In genomic region chr11:65726660-65727059, GRCh38 we compare ENCODE assay signal across 20 cellular contexts. TPM values are rescaled to one million over a fixed set of nuclear protein-coding genes. Genes with fewer than 3 reads are reported as not detected.
DNase-seq lines count a peak whose midpoint lies in the region; ATAC-seq, FAIRE-seq and TF ChIP-seq lines count a peak whose summit lies in the region.
"Had no signal": no experiment of that assay in that cellular context is flagged by ENCODE, and none has a peak within 500 bp of the region (broad histone marks: within the 10 kb centered on the region; RNA-seq: fewer than 3 reads in every experiment).

No MANE protein-coding gene starts in this region.

- intact Hi-C loops in GM12878 (cut with micrococcal nuclease; ENCODE audit: unreplicated experiment): loop anchor here (5.0 kb wide), 1 partner anchor 41 kb away; no protein-coding TSS in a partner anchor
- intact Hi-C loops in CD4-positive, alpha-beta T cell (cut with DNase I, micrococcal nuclease): no loop called here

- H3K79me2 ChIP-seq in SK-N-SH (ENCODE audit: insufficient read depth) (no peaks in the 10 kb centered on the region), GM12878 (ENCODE audit: control insufficient read depth, insufficient read depth, low read length) (no peaks in the 10 kb centered on the region)

- CTCF ChIA-PET in SK-N-SH (lab: Yijun Ruan, JAX) (interaction anchor here (0.8 to 3.4 kb wide), 7 partner anchors 18 to 296 kb away, joined by 3 to 19 read pairs (median 4); partner anchors contain the start of gene AP5B1), GM12878 (lab: Yijun Ruan, JAX) (interaction anchor here (0.6 to 3.2 kb wide), 11 partner anchors 10 to 100 kb away, joined by 3 to 16 read pairs (median 4); partner anchors contain the start of gene KAT5)
- CTCF ChIA-PET in CD4-positive, alpha-beta T cell (lab: Charles Lee): interaction anchor here (0.6 to 1.3 kb wide), 3 partner anchors 15 to 681 kb away, joined by 3 to 5 read pairs (median 4); no protein-coding TSS in a partner anchor

- H4K20me1 ChIP-seq in SK-N-SH (ENCODE audit: insufficient read depth) (no peaks in the 10 kb centered on the region), GM12878 (ENCODE audit: control insufficient read depth, insufficient read depth) (no peaks in the 10 kb centered on the region)

- no TSS peak for BruUV-seq in GM12878 (replicated peaks; lab: Mats Ljungman, UMichigan)

- in situ Hi-C loops in GM12878 (cut with MboI): no loop called here

- H3K4me3 ChIP-seq in SK-N-SH (ENCODE audit: low read depth in 2 of 2, low read length in 1 of 2): no peak overlapping the region
- no peak overlapping the region for H3K4me3 ChIP-seq in GM12878
- H3K4me3 ChIP-seq: coronary artery had no signal

- no peaks in the 10 kb centered on the region for H3K4me1 Mint-ChIP-seq in HFFc6 (ENCODE audit: low read depth)
- H3K4me1 Mint-ChIP-seq in osteocyte (ENCODE audit: unreplicated experiment): no peaks in the 10 kb centered on the region
- no peaks in the 10 kb centered on the region for H3K4me1 Mint-ChIP-seq in CD4-positive, alpha-beta T cell (ENCODE audit: low read depth)
- H3K4me1 Mint-ChIP-seq: stimulated activated naive B cell treated with anti-CD40 and anti-IgM and Interleukin-4, amounts not matched to agents 10 μg/mL and 1 μg/mL and 100 μg/mL, for 72 hours had no signal

- H3K4me3 Mint-ChIP-seq in HFFc6: no peak overlapping the region
- H3K4me3 Mint-ChIP-seq in osteocyte (ENCODE audit: unreplicated experiment): no peak overlapping the region
- no peak overlapping the region for H3K4me3 Mint-ChIP-seq in CD4-positive, alpha-beta T cell
- H3K4me3 Mint-ChIP-seq: activated CD4-positive, alpha-beta memory T cell treated with anti-CD3 and anti-CD28 coated beads for 36 hours; CD8-positive, alpha-beta T cell; stimulated activated naive B cell treated with anti-CD40 and anti-IgM and Interleukin-4, amounts not matched to agents 10 μg/mL and 1 μg/mL and 100 μg/mL, for 72 hours had no signal

- TF ChIP-seq POLR2A in GM12878 (IDR thresholded peaks at IDR 0.05; ENCODE audit: low read depth, low read length): no peak

- H3K4me1 ChIP-seq in SK-N-SH (ENCODE audit: control insufficient read depth in 1 of 2, insufficient read depth in 2 of 2, low read depth in 1 of 2, low read length in 1 of 2) (no peaks in the 10 kb centered on the region), GM12878 (ENCODE audit: control insufficient read depth, insufficient read depth, low read length) (no peaks in the 10 kb centered on the region)

- H3K36me3 Mint-ChIP-seq in HFFc6 (ENCODE audit: low read depth) (peaks cover under 1% of the 10 kb centered on the region; the same call in 1 of the 2 replicates), osteocyte (ENCODE audit: unreplicated experiment) (no peaks in the 10 kb centered on the region)
- H3K36me3 Mint-ChIP-seq in CD4-positive, alpha-beta T cell (ENCODE audit: low read depth): no peaks in the 10 kb centered on the region
- H3K36me3 Mint-ChIP-seq: activated CD4-positive, alpha-beta memory T cell treated with anti-CD3 and anti-CD28 coated beads for 36 hours; CD8-positive, alpha-beta T cell; stimulated activated naive B cell treated with anti-CD40 and anti-IgM and Interleukin-4, amounts not matched to agents 10 μg/mL and 1 μg/mL and 100 μg/mL, for 72 hours had no signal

- H3K27me3 ChIP-seq in SK-N-SH (ENCODE audit: insufficient read depth) (no peaks in the 10 kb centered on the region), GM12878 (replicated peaks in 1 of 2; ENCODE audit: control insufficient read depth in 2 of 2, insufficient read depth in 2 of 2, low read length in 1 of 2) (no peaks in the 10 kb centered on the region; a peak in 1 of 4 replicates)
- no peaks in the 10 kb centered on the region for H3K27me3 ChIP-seq in CD4-positive, alpha-beta T cell (ENCODE audit: control insufficient read depth, insufficient read depth, low read length)

- TF ChIP-seq CTCF in SK-N-SH (IDR thresholded peaks at IDR 0.05): peak; percentile 15; the same call in 1 of the 2 replicates
- TF ChIP-seq CTCF in HFFc6 (IDR thresholded peaks at IDR 0.05): peak; percentile 33; the same call in 1 of the 2 replicates
- peak; percentile 7 to 25 (median 21); a peak in 2 of 6 replicates for TF ChIP-seq CTCF in GM12878 (IDR thresholded peaks at IDR 0.05 in 2 of 3, conservative IDR thresholded peaks at IDR 0.05 in 1 of 3; ENCODE audit: control insufficient read depth in 2 of 3, extremely low read depth in 1 of 3, insufficient read depth in 1 of 3, low read depth in 3 of 3, low read length in 3 of 3)
- no peak for TF ChIP-seq CTCF in osteocyte (IDR thresholded peaks at IDR 0.05)
- no peak for TF ChIP-seq CTCF in CD4-positive, alpha-beta T cell (IDR thresholded peaks at IDR 0.05)

- peaks cover 6% of the 10 kb centered on the region for H3F3A ChIP-seq in SK-N-SH (replicated peaks; ENCODE audit: insufficient read depth)

- SMC1A ChIA-PET in GM12878 (lab: Charles Lee; ENCODE audit: uncharacterized antibody, unreplicated experiment): no interaction called here

- H3K36me3 ChIP-seq in SK-N-SH (replicated peaks in 1 of 2; ENCODE audit: control insufficient read depth in 1 of 2, insufficient read depth in 2 of 2, low read length in 1 of 2) (no peaks in the 10 kb centered on the region), GM12878 (ENCODE audit: control insufficient read depth in 2 of 2, insufficient read depth in 2 of 2, low read length in 1 of 2) (no peaks in the 10 kb centered on the region)

- H3K4me2 ChIP-seq in SK-N-SH (no peak overlapping the region), GM12878 (ENCODE audit: control insufficient read depth, insufficient read depth) (no peak overlapping the region)

- no peak for ATAC-seq in SK-N-SH treated with all-trans-retinoic acid at 6 μM for 48 hours
- ATAC-seq in GM12878: peak; percentile 26; the same call in 1 of the 3 replicates
- ATAC-seq in CD4-positive, alpha-beta T cell (ENCODE audit: poor library complexity): no peak
- ATAC-seq: CD8-positive, alpha-beta T cell; right cardiac atrium; stimulated activated naive B cell treated with anti-CD40 and anti-IgM and Interleukin-4, amounts not matched to agents 10 μg/mL and 1 μg/mL and 100 μg/mL, for 72 hours had no signal

- POLR2A ChIA-PET in SK-N-SH (lab: Yijun Ruan, JAX) (no interaction called here), GM12878 (lab: Charles Lee) (no interaction called here)
- POLR2A ChIA-PET in CD4-positive, alpha-beta T cell (lab: Charles Lee): interaction anchor here (0.6 kb wide), 1 partner anchor 91 kb away, joined by 3 read pairs; no protein-coding TSS in a partner anchor

- no peak overlapping the region for H2AFZ ChIP-seq in SK-N-SH (ENCODE audit: low read depth)
- no peak overlapping the region for H2AFZ ChIP-seq in GM12878 (ENCODE audit: control insufficient read depth, low read depth, low read length)

- no peak for TF ChIP-seq RAD21 in SK-N-SH (IDR thresholded peaks at IDR 0.05; ENCODE audit: low read length)
- no peak for TF ChIP-seq RAD21 in GM12878 (IDR thresholded peaks at IDR 0.05; ENCODE audit: insufficient read depth, low read depth, low read length)

- 32% methylated on average over 6 of the region's 6 CpGs for WGBS in SK-N-SH (ENCODE audit: low lambda C conversion rate)
- WGBS in GM12878 (ENCODE audit: insufficient coverage, insufficient replicate concordance, low lambda C conversion rate, missing lambda C conversion rate): 7% methylated on average over 6 of the region's 6 CpGs

- H3K27ac ChIP-seq in SK-N-SH (ENCODE audit: low read depth in 2 of 2, low read length in 1 of 2) (no peak overlapping the region), GM12878 (ENCODE audit: control insufficient read depth, insufficient read depth) (no peak overlapping the region)
- no peak overlapping the region for H3K27ac ChIP-seq in CD4-positive, alpha-beta T cell (ENCODE audit: low read depth, low read length)
- H3K27ac ChIP-seq: coronary artery had no signal

- no peak overlapping the region for H3K9ac ChIP-seq in SK-N-SH
- H3K9ac ChIP-seq in GM12878 (ENCODE audit: control insufficient read depth, insufficient read depth, low read length): no peak overlapping the region

- H3K9me3 ChIP-seq in SK-N-SH (0 out of 2 replicates have a peak, but pooled peaks cover 3% of the 10 kb centered on the region), GM12878 (replicated peaks; ENCODE audit: control insufficient read depth, insufficient read depth, low read length) (no peaks in the 10 kb centered on the region)
- no peaks in the 10 kb centered on the region for H3K9me3 ChIP-seq in CD4-positive, alpha-beta T cell (ENCODE audit: control insufficient read depth, low read length)

- RAD21 ChIA-PET in GM12878 (lab: Charles Lee; ENCODE audit: unreplicated experiment): interaction anchor here (0.6 to 0.8 kb wide), 2 partner anchors 9 to 232 kb away, joined by 3 to 4 read pairs; no protein-coding TSS in a partner anchor

- no peak for FAIRE-seq in GM12878 (lab: Jason Lieb, UNC)
- FAIRE-seq: A204.1 had no signal

- H3K9me3 Mint-ChIP-seq in HFFc6: peaks cover under 1% of the 10 kb centered on the region; the same call in 1 of the 2 replicates
- H3K9me3 Mint-ChIP-seq in osteocyte (ENCODE audit: unreplicated experiment): no peaks in the 10 kb centered on the region
- no peaks in the 10 kb centered on the region for H3K9me3 Mint-ChIP-seq in CD4-positive, alpha-beta T cell
- H3K9me3 Mint-ChIP-seq: activated CD4-positive, alpha-beta memory T cell treated with anti-CD3 and anti-CD28 coated beads for 36 hours; CD8-positive, alpha-beta T cell; stimulated activated naive B cell treated with anti-CD40 and anti-IgM and Interleukin-4, amounts not matched to agents 10 μg/mL and 1 μg/mL and 100 μg/mL, for 72 hours had no signal

- H3K27me3 Mint-ChIP-seq in HFFc6 (ENCODE audit: insufficient read depth): peaks cover 8% of the 10 kb centered on the region
- peaks cover 4% of the 10 kb centered on the region for H3K27me3 Mint-ChIP-seq in osteocyte (ENCODE audit: unreplicated experiment)
- H3K27me3 Mint-ChIP-seq in CD4-positive, alpha-beta T cell: peaks cover 2% of the 10 kb centered on the region

- DNase-seq in SK-N-SH (no peak), HFFc6 (no peak), GM12878 (ENCODE audit: low read depth, low spot score) (no peak), osteocyte (ENCODE audit: extremely low spot score, unreplicated experiment) (peak; percentile 62), activated gamma-delta T cell treated with Interleukin-2 at 50 U/mL for 16 hours (no peak), DMS79 treated with DMSO at 0.1 percent for 48 hours (lab: John Stamatoyannopoulos, UW) (no peak)
- DNase-seq in CD4-positive, alpha-beta T cell: no peak
- DNase-seq: activated CD4-positive, alpha-beta memory T cell treated with anti-CD3 and anti-CD28 coated beads for 36 hours; activated naive CD4-positive, alpha-beta T cell treated with Interleukin-2 at 50 U/mL for 16 hours; CD8-positive, alpha-beta T cell; foreskin fibroblast; hypothalamus; NCI-H1436 treated with DMSO at 0.1 percent for 48 hours; NCI-H2171 treated with DMSO at 0.1 percent for 48 hours; NCI-H748 treated with DMSO at 0.1 percent for 48 hours; right cardiac atrium; stimulated activated naive B cell treated with anti-CD40 and anti-IgM and Interleukin-4, amounts not matched to agents 10 μg/mL and 1 μg/mL and 100 μg/mL, for 72 hours had no signal

- no peak for TF ChIP-seq EP300 in SK-N-SH (IDR thresholded peaks at IDR 0.05; ENCODE audit: borderline replicate concordance in 1 of 2, low read depth in 1 of 2, low read length in 1 of 2)
- no peak for TF ChIP-seq EP300 in GM12878 (IDR thresholded peaks at IDR 0.05; ENCODE audit: borderline replicate concordance in 1 of 2, control insufficient read depth in 1 of 2, low read depth in 2 of 2, low read length in 2 of 2)

- H3K9me2 ChIP-seq in SK-N-SH: no peaks in the 10 kb centered on the region

- H3K27ac Mint-ChIP-seq in HFFc6: no peak overlapping the region
- no peak overlapping the region for H3K27ac Mint-ChIP-seq in osteocyte (ENCODE audit: unreplicated experiment)
- H3K27ac Mint-ChIP-seq in CD4-positive, alpha-beta T cell: no peak overlapping the region
- H3K27ac Mint-ChIP-seq: activated CD4-positive, alpha-beta memory T cell treated with anti-CD3 and anti-CD28 coated beads for 36 hours; CD8-positive, alpha-beta T cell; stimulated activated naive B cell treated with anti-CD40 and anti-IgM and Interleukin-4, amounts not matched to agents 10 μg/mL and 1 μg/mL and 100 μg/mL, for 72 hours had no signal

RNA-seq across cellular contexts. Expression of gene RNASEH2C, which starts 6.1 kb away (rescaled TPM):
- 43.9 and 50.9 TPM in 2 replicates for polyA plus RNA-seq in SK-N-SH (2012; rRNA removed)
- polyA plus RNA-seq in SK-N-SH (2012; cell fraction: cytosol; rRNA removed): 22.5 and 37.5 TPM in 2 replicates
- 169 and 187 TPM in 2 replicates for polyA plus RNA-seq in SK-N-SH (2012; cell fraction: nucleus; rRNA removed)
- total RNA-seq in HFFc6 (2021; fragmentation: NEBNext Ultra II Directional; extraction: Animal tissue kit (Norgen Biotek cat#: 25700)): 10 to 100 TPM; 54.0 to 85.6 (median 61.4) TPM
- 36.0 and 46.3 TPM in 2 replicates for total RNA-seq in GM12878 (2013; cell fraction: nucleolus; rRNA removed)
- 51.9 and 57.9 TPM in 2 replicates for total RNA-seq in GM12878 (2014; rRNA removed)
- total RNA-seq in GM12878 (2014; rRNA removed; fragmentation: Illumina TruSeq; extraction: Trizol): 20.0 and 21.1 TPM in 2 replicates
- total RNA-seq in GM12878 (2021): 110 and 111 TPM in 2 replicates
- 11.1 TPM for polyA plus RNA-seq in GM12878 (2011; ENCODE audit: low read depth)
- 20.0 and 36.8 TPM in 2 replicates for polyA plus RNA-seq in GM12878 (2011; rRNA removed)
- 52.0 and 70.4 TPM in 2 replicates for polyA plus RNA-seq in GM12878 (2011; cell fraction: cytosol; rRNA removed)
- 54.9 and 57.4 TPM in 2 replicates for polyA plus RNA-seq in GM12878 (2011; cell fraction: nucleus; rRNA removed)
- 35.7 and 41.7 TPM in 2 replicates for polyA plus RNA-seq in GM12878 (2012)
- polyA plus RNA-seq in GM12878 (2014; fragmentation: Illumina TruSeq; extraction: Trizol): 7.4 and 9.7 TPM in 2 replicates
- polyA plus RNA-seq in GM12878 (2014; fragmentation: Nextera tagmentation; extraction: Ambion mirVana): 10 to 100 TPM in 1 of 2 experiments, 1 to 10 TPM in 1; 5.0 to 27.1 TPM
- polyA plus RNA-seq in GM12878 (2014; rRNA removed): 57.4 and 71.6 TPM in 2 replicates
- polyA plus RNA-seq in GM12878 (2016; fragmentation: Nextera tagmentation; extraction: Ambion mirVana): 100 to 1,000 TPM; 141 to 160 TPM
- polyA minus RNA-seq in GM12878 (2011; rRNA and poly(A)+ RNA removed): 6.5 and 12.6 TPM in 2 replicates
- 8.0 and 10.4 TPM in 2 replicates for polyA minus RNA-seq in GM12878 (2011; cell fraction: cytosol; rRNA and poly(A)+ RNA removed)
- 16.8 and 24.6 TPM in 2 replicates for polyA minus RNA-seq in GM12878 (2011; cell fraction: nucleus; rRNA and poly(A)+ RNA removed)
- total RNA-seq in osteocyte: 54.2 and 55.6 TPM in 2 replicates
- total RNA-seq in CD4-positive, alpha-beta T cell: 10 to 100 TPM; 25.3 to 25.9 TPM

RNA-seq across cellular contexts. Expression of gene KAT5, which starts 14.6 kb away (rescaled TPM):
- polyA plus RNA-seq in SK-N-SH (2012; rRNA removed) (44.5 and 51.9 TPM in 2 replicates), GM12878 (2011; rRNA removed) (25.0 and 48.6 TPM in 2 replicates), GM12878 (2014; fragmentation: Illumina TruSeq; extraction: Trizol) (39.5 and 46.5 TPM in 2 replicates), GM12878 (2014; fragmentation: Nextera tagmentation; extraction: Ambion mirVana) (10 to 100 TPM in 1 of 2 experiments, 1 to 10 TPM in 1; 3.4 to 10.2 TPM), GM12878 (2014; rRNA removed) (58.6 and 61.5 TPM in 2 replicates), GM12878 (2016; fragmentation: Nextera tagmentation; extraction: Ambion mirVana) (10 to 100 TPM; 42.8 to 46.1 TPM)
- 22.3 and 30.2 TPM in 2 replicates for polyA plus RNA-seq in SK-N-SH (2012; cell fraction: cytosol; rRNA removed)
- 94.6 and 147 TPM in 2 replicates for polyA plus RNA-seq in SK-N-SH (2012; cell fraction: nucleus; rRNA removed)
- total RNA-seq in HFFc6 (2021; fragmentation: NEBNext Ultra II Directional; extraction: Animal tissue kit (Norgen Biotek cat#: 25700)): 10 to 100 TPM; 36.5 to 42.6 (median 38.9) TPM
- 53.3 and 55.1 TPM in 2 replicates for total RNA-seq in GM12878 (2013; cell fraction: nucleolus; rRNA removed)
- total RNA-seq in GM12878 (2014; rRNA removed) (46.5 and 46.6 TPM in 2 replicates), GM12878 (2014; rRNA removed; fragmentation: Illumina TruSeq; extraction: Trizol) (35.0 and 42.2 TPM in 2 replicates), GM12878 (2021) (53.8 and 66.1 TPM in 2 replicates), osteocyte (60.4 and 66.5 TPM in 2 replicates)
- 23.5 TPM for polyA plus RNA-seq in GM12878 (2011; ENCODE audit: low read depth)
- polyA plus RNA-seq in GM12878 (2011; cell fraction: cytosol; rRNA removed): 42.7 and 57.2 TPM in 2 replicates
- 71.4 and 94.9 TPM in 2 replicates for polyA plus RNA-seq in GM12878 (2011; cell fraction: nucleus; rRNA removed)
- polyA plus RNA-seq in GM12878 (2012): 38.9 and 57.1 TPM in 2 replicates
- 67.2 and 87.0 TPM in 2 replicates for polyA minus RNA-seq in GM12878 (2011; rRNA and poly(A)+ RNA removed)
- polyA minus RNA-seq in GM12878 (2011; cell fraction: cytosol; rRNA and poly(A)+ RNA removed): 23.4 and 25.8 TPM in 2 replicates
- 26.6 and 44.2 TPM in 2 replicates for polyA minus RNA-seq in GM12878 (2011; cell fraction: nucleus; rRNA and poly(A)+ RNA removed)
- 10 to 100 TPM; 90.9 to 99.6 TPM for total RNA-seq in CD4-positive, alpha-beta T cell

RNA-seq across cellular contexts. Expression of gene AP5B1, which starts 54.1 kb away (rescaled TPM):
- 3.8 and 4.6 TPM in 2 replicates for polyA plus RNA-seq in SK-N-SH (2012; rRNA removed)
- 1.2 and 2.0 TPM in 2 replicates for polyA plus RNA-seq in SK-N-SH (2012; cell fraction: cytosol; rRNA removed)
- 11.6 and 11.7 TPM in 2 replicates for polyA plus RNA-seq in SK-N-SH (2012; cell fraction: nucleus; rRNA removed)
- total RNA-seq in HFFc6 (2021; fragmentation: NEBNext Ultra II Directional; extraction: Animal tissue kit (Norgen Biotek cat#: 25700)): 10 to 100 TPM in 2 of 6 experiments, 1 to 10 TPM in 4; 8.7 to 11.1 (median 9.5) TPM
- 20.5 and 23.5 TPM in 2 replicates for total RNA-seq in GM12878 (2013; cell fraction: nucleolus; rRNA removed)
- total RNA-seq in GM12878 (2014; rRNA removed): 7.0 and 9.1 TPM in 2 replicates
- 2.3 and 2.7 TPM in 2 replicates for total RNA-seq in GM12878 (2014; rRNA removed; fragmentation: Illumina TruSeq; extraction: Trizol)
- 12.2 and 13.1 TPM in 2 replicates for total RNA-seq in GM12878 (2021)
- 3.1 TPM for polyA plus RNA-seq in GM12878 (2011; ENCODE audit: low read depth)
- 3.0 and 4.7 TPM in 2 replicates for polyA plus RNA-seq in GM12878 (2011; rRNA removed)
- 7.1 and 9.5 TPM in 2 replicates for polyA plus RNA-seq in GM12878 (2011; cell fraction: cytosol; rRNA removed)
- 27.2 and 28.1 TPM in 2 replicates for polyA plus RNA-seq in GM12878 (2011; cell fraction: nucleus; rRNA removed)
- polyA plus RNA-seq in GM12878 (2012): 5.8 and 5.9 TPM in 2 replicates
- 1.4 and 1.9 TPM in 2 replicates for polyA plus RNA-seq in GM12878 (2014; fragmentation: Illumina TruSeq; extraction: Trizol)
- polyA plus RNA-seq in GM12878 (2014; fragmentation: Nextera tagmentation; extraction: Ambion mirVana): under 1 TPM; 0.47 to 0.55 TPM
- 7.6 and 8.2 TPM in 2 replicates for polyA plus RNA-seq in GM12878 (2014; rRNA removed)
- polyA plus RNA-seq in GM12878 (2016; fragmentation: Nextera tagmentation; extraction: Ambion mirVana): 1 to 10 TPM; 4.9 to 8.5 TPM
- 7.8 and 15.0 TPM in 2 replicates for polyA minus RNA-seq in GM12878 (2011; rRNA and poly(A)+ RNA removed)
- polyA minus RNA-seq in GM12878 (2011; cell fraction: cytosol; rRNA and poly(A)+ RNA removed): 7.2 and 7.9 TPM in 2 replicates
- 15.8 and 21.7 TPM in 2 replicates for polyA minus RNA-seq in GM12878 (2011; cell fraction: nucleus; rRNA and poly(A)+ RNA removed)
- total RNA-seq in osteocyte: 19.0 and 21.0 TPM in 2 replicates
- total RNA-seq in CD4-positive, alpha-beta T cell: 10 to 100 TPM; 12.7 to 12.8 TPM

Comparison
In these comparisons a context has a peak if more than half of its experiments do, and no peak if none do; other contexts are left out.
1. CTCF ChIP-seq: peak in SK-N-SH (single experiment), HFFc6 (single experiment) and GM12878 (3 of 3); none in osteocyte (single experiment) and CD4-positive, alpha-beta T cell (single experiment).
2. Of the 26 proteins assayed by ChIP-seq in both GM12878 and SK-N-SH: peak only in GM12878: none; only in SK-N-SH: none; in both: CTCF; in neither: 25.